In genomic region chr9:31535659-31536058, GRCh38 we compare ENCODE assay signal across 1 cellular context.
TF ChIP-seq lines count a peak whose summit lies in the region.

No MANE protein-coding gene starts in this region.

TF ChIP-seq in GM23338, 12 proteins besides CTCF, POLR2A, EP300 and RAD21 (continued from another document):
- TF ChIP-seq ZNF462 (CRISPR knock-in tag; IDR thresholded peaks at IDR 0.05) = no peak
- TF ChIP-seq POLR2AphosphoS5 (IDR thresholded peaks at IDR 0.05; ENCODE audit: low read depth) = no peak
